In the genomic region with DNA sequence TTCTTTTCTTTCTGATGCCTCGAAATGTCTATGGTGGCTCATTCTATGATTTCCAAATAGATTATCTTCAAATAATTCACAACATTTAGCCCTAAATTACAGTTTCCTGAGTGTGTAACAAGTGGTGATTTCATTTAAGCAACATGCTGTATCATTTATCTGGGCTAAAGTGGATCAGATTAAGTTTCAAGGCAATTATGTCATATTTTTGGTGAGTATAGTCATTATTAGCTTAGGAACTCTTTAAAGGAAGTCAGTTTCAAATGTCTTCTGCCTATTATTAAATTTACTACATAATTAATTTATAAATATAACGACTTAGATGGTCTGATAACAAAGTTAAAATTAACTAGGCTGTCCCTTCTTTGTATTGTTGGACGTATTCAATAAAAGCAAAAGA, we compare ENCODE assay signal across 32 cellular contexts.
"Had no signal": no experiment of that assay in that cellular context is flagged by ENCODE, and none has a peak within 500 bp of the region (broad histone marks: within the 10 kb centered on the region; RNA-seq: fewer than 3 reads in every experiment).

No MANE protein-coding gene starts in this region.

- H3K4me1 ChIP-seq: ascending aorta, breast epithelium, foreskin keratinocyte, gastrocnemius medialis, heart left ventricle had no signal

- H3K9me3 ChIP-seq: ascending aorta, breast epithelium, gastrocnemius medialis, heart left ventricle had no signal

- H3K36me3 Mint-ChIP-seq: activated naive CD4-positive, alpha-beta T cell treated with anti-CD3 and anti-CD28 coated beads, Interleukin-2, amount 10 ng/mL, durations not matched to agents 7 days and 5 days; activated naive CD4-positive, alpha-beta T cell treated with anti-CD3 and anti-CD28 coated beads, Interleukin-2, amount 50 U/mL, for 72 hours; activated naive CD8-positive, alpha-beta T cell treated with anti-CD3 and anti-CD28 coated beads, Interleukin-2, amount 10 ng/mL, durations not matched to agents 7 days and 5 days; brain had no signal

- ATAC-seq: activated CD4-positive, CD25-positive, alpha-beta regulatory T cell treated with anti-CD3 and anti-CD28 coated beads, Interleukin-2, amount 50 U/mL, for 24 hours; activated naive CD4-positive, alpha-beta T cell treated with anti-CD3 and anti-CD28 coated beads, Interleukin-2, amount 50 U/mL, for 72 hours; activated T-cell treated with anti-CD3 and anti-CD28 coated beads, Interleukin-2, amount 50 U/mL, for 72 hours; esophagus mucosa; foreskin keratinocyte; gastrocnemius medialis; heart left ventricle; T-helper 17 cell had no signal

- H3K27me3 Mint-ChIP-seq: activated B cell treated with CpG ODN at 0.5 μM for 24 hours; activated naive CD4-positive, alpha-beta T cell treated with anti-CD3 and anti-CD28 coated beads, Interleukin-2, amount 10 ng/mL, durations not matched to agents 7 days and 5 days; activated naive CD8-positive, alpha-beta T cell treated with anti-CD3 and anti-CD28 coated beads, Interleukin-2, amount 10 ng/mL, durations not matched to agents 7 days and 5 days; activated T-cell treated with anti-CD3 and anti-CD28 coated beads, Interleukin-2, amount 50 U/mL, for 24 hours; central memory CD8-positive, alpha-beta T cell; dendritic cell treated with granulocyte-macrophage colony-stimulating factor and Interleukin-4, amounts not matched to agents 40 ng/mL and 50 ng/mL, for 4 days; T-helper 17 cell had no signal

- H3K27ac ChIP-seq: ascending aorta, breast epithelium, coronary artery, dorsolateral prefrontal cortex, foreskin keratinocyte, gastrocnemius medialis, heart left ventricle, WERI-Rb-1 had no signal

- H3K27ac Mint-ChIP-seq: activated B cell treated with CpG ODN at 0.5 μM for 24 hours; activated naive CD4-positive, alpha-beta T cell treated with anti-CD3 and anti-CD28 coated beads, Interleukin-2, amount 10 ng/mL, durations not matched to agents 7 days and 5 days; activated naive CD4-positive, alpha-beta T cell treated with anti-CD3 and anti-CD28 coated beads, Interleukin-2, amount 50 U/mL, for 72 hours; activated naive CD8-positive, alpha-beta T cell treated with anti-CD3 and anti-CD28 coated beads, Interleukin-2, amount 10 ng/mL, durations not matched to agents 7 days and 5 days; activated T-cell treated with anti-CD3 and anti-CD28 coated beads, Interleukin-2, amount 50 U/mL, for 24 hours; activated T-cell treated with anti-CD3 and anti-CD28 coated beads, Interleukin-2, amount 50 U/mL, for 72 hours; brain; dendritic cell treated with granulocyte-macrophage colony-stimulating factor and Interleukin-4, amounts not matched to agents 40 ng/mL and 50 ng/mL, for 4 days; endodermal cell; T-helper 17 cell; T-helper 2 cell treated with Interferon-gamma antibody and Interleukin-4, amounts not matched to agents 5 μg/mL and 100 μg/mL, for 36 hours had no signal

- H3K4me3 ChIP-seq: ascending aorta, breast epithelium, coronary artery, dorsolateral prefrontal cortex, gastrocnemius medialis, heart left ventricle had no signal

- DNase-seq: activated B cell treated with CpG ODN at 0.5 μM for 24 hours; activated CD4-positive, alpha-beta T cell treated with anti-CD3 and anti-CD28 coated beads for 48 hours; activated CD4-positive, alpha-beta T cell treated with anti-CD3 and anti-CD28 coated beads, Interleukin-2, amount 50 U/mL, for 1 hour; activated CD4-positive, alpha-beta T cell treated with anti-CD3 and anti-CD28 coated beads, Interleukin-2, amount 50 U/mL, for 48 hours; activated CD8-positive, alpha-beta memory T cell treated with anti-CD3 and anti-CD28 coated beads, Interleukin-2, amount 50 U/mL, for 48 hours; activated gamma-delta T cell; activated naive CD4-positive, alpha-beta T cell; activated naive CD4-positive, alpha-beta T cell treated with anti-CD3 and anti-CD28 coated beads, Interleukin-2, amount 10 ng/mL, durations not matched to agents 7 days and 5 days; activated naive CD8-positive, alpha-beta T cell treated with anti-CD3 and anti-CD28 coated beads, Interleukin-2, amount 10 ng/mL, durations not matched to agents 7 days and 5 days; activated T-cell treated with anti-CD3 and anti-CD28 coated beads for 4 hours; activated T-cell treated with anti-CD3 and anti-CD28 coated beads, Interleukin-2, amount 50 U/mL, for 24 hours; activated T-cell treated with anti-CD3 and anti-CD28 coated beads, Interleukin-2, amount 50 U/mL, for 72 hours; dorsolateral prefrontal cortex; effector memory CD4-positive, alpha-beta T cell; endodermal cell; foreskin keratinocyte; gastrocnemius medialis; glutamatergic neuron; heart left ventricle; T-helper 17 cell; T1000; WERI-Rb-1 had no signal

- H3K36me3 ChIP-seq: ascending aorta, breast epithelium, gastrocnemius medialis, heart left ventricle, WERI-Rb-1 had no signal

- H3K27me3 ChIP-seq: ascending aorta, breast epithelium, dorsolateral prefrontal cortex, foreskin keratinocyte, gastrocnemius medialis, heart left ventricle had no signal

- H3K4me3 Mint-ChIP-seq: activated B cell treated with CpG ODN at 0.5 μM for 24 hours; activated naive CD4-positive, alpha-beta T cell treated with anti-CD3 and anti-CD28 coated beads, Interleukin-2, amount 10 ng/mL, durations not matched to agents 7 days and 5 days; activated naive CD8-positive, alpha-beta T cell treated with anti-CD3 and anti-CD28 coated beads, Interleukin-2, amount 10 ng/mL, durations not matched to agents 7 days and 5 days; activated T-cell treated with anti-CD3 and anti-CD28 coated beads, Interleukin-2, amount 50 U/mL, for 24 hours; activated T-cell treated with anti-CD3 and anti-CD28 coated beads, Interleukin-2, amount 50 U/mL, for 72 hours; brain; central memory CD8-positive, alpha-beta T cell; dendritic cell treated with granulocyte-macrophage colony-stimulating factor and Interleukin-4, amounts not matched to agents 40 ng/mL and 50 ng/mL, for 4 days; endodermal cell; T-helper 17 cell; T-helper 2 cell treated with Interferon-gamma antibody and Interleukin-4, amounts not matched to agents 5 μg/mL and 100 μg/mL, for 36 hours had no signal

- H3K4me1 Mint-ChIP-seq: activated naive CD4-positive, alpha-beta T cell treated with anti-CD3 and anti-CD28 coated beads, Interleukin-2, amount 10 ng/mL, durations not matched to agents 7 days and 5 days; activated naive CD8-positive, alpha-beta T cell treated with anti-CD3 and anti-CD28 coated beads, Interleukin-2, amount 10 ng/mL, durations not matched to agents 7 days and 5 days; brain; central memory CD8-positive, alpha-beta T cell; endodermal cell; T-helper 17 cell had no signal

- H3K9me3 Mint-ChIP-seq: activated B cell treated with CpG ODN at 0.5 μM for 24 hours; activated naive CD4-positive, alpha-beta T cell treated with anti-CD3 and anti-CD28 coated beads, Interleukin-2, amount 10 ng/mL, durations not matched to agents 7 days and 5 days; activated naive CD8-positive, alpha-beta T cell treated with anti-CD3 and anti-CD28 coated beads, Interleukin-2, amount 10 ng/mL, durations not matched to agents 7 days and 5 days; endodermal cell had no signal
